28 cellular contexts compared by ENCODE assay signal in the genomic region with DNA sequence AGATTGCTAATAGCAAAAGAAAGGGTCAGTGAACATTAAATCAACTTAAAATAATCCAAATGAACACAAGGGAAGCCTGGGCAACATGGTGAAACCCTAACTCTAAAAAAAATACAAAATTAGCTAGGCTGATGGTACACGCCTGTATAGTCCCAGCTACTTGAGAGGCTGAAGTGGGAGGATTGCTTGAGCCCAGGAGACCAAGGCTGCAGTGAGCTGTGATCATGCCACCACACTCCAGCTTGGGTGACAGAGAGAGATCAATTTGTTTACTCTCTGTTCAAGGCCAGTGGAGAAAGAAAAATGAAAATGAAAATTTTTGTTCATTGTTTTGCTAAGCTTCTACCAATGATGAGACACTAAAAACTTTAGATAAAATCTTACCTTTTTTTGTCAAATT.
"Had no signal": no experiment of that assay in that cellular context is flagged by ENCODE, and none has a peak within 500 bp of the region (broad histone marks: within the 10 kb centered on the region; RNA-seq: fewer than 3 reads in every experiment).

No MANE protein-coding gene starts in this region.

- H3K27ac ChIP-seq: colonic mucosa, coronary artery, dorsolateral prefrontal cortex, epithelial cell of prostate, esophagus squamous epithelium, foreskin keratinocyte, gastrocnemius medialis, gastroesophageal sphincter, heart left ventricle, heart right ventricle, hepatocyte had no signal

- H3K4me2 ChIP-seq: hepatocyte had no signal

- H3K27ac Mint-ChIP-seq: dendritic cell treated with granulocyte-macrophage colony-stimulating factor and Interleukin-4, amounts not matched to agents 40 ng/mL and 50 ng/mL, for 4 days; effector memory CD8-positive, alpha-beta T cell; endodermal cell had no signal

- H3K4me1 Mint-ChIP-seq: endodermal cell had no signal

- H3K4me3 Mint-ChIP-seq: dendritic cell treated with granulocyte-macrophage colony-stimulating factor and Interleukin-4, amounts not matched to agents 40 ng/mL and 50 ng/mL, for 4 days; effector memory CD8-positive, alpha-beta T cell; endodermal cell had no signal

- H3K27me3 ChIP-seq: colonic mucosa, dorsolateral prefrontal cortex, esophagus squamous epithelium, foreskin keratinocyte, gastrocnemius medialis, gastroesophageal sphincter, heart left ventricle, heart right ventricle, hepatocyte had no signal

- H3K4me3 ChIP-seq: colonic mucosa, coronary artery, dorsolateral prefrontal cortex, esophagus squamous epithelium, gastrocnemius medialis, gastroesophageal sphincter, heart left ventricle, heart right ventricle, hepatocyte had no signal

- H3K79me2 ChIP-seq: hepatocyte had no signal

- H3K27me3 Mint-ChIP-seq: dendritic cell treated with granulocyte-macrophage colony-stimulating factor and Interleukin-4, amounts not matched to agents 40 ng/mL and 50 ng/mL, for 4 days; effector memory CD8-positive, alpha-beta T cell had no signal

- H3K36me3 ChIP-seq: colonic mucosa had no signal

- H3K9me3 Mint-ChIP-seq: dendritic cell treated with granulocyte-macrophage colony-stimulating factor and Interleukin-4, amounts not matched to agents 40 ng/mL and 50 ng/mL, for 4 days; effector memory CD8-positive, alpha-beta T cell had no signal

- FAIRE-seq: colon, endometrium, frontal cortex had no signal

- ATAC-seq: effector memory CD8-positive, alpha-beta T cell; esophagus mucosa; foreskin keratinocyte; gastrocnemius medialis; gastroesophageal sphincter; heart left ventricle; heart right ventricle had no signal

- H3K9me3 ChIP-seq: colonic mucosa, esophagus squamous epithelium, gastroesophageal sphincter had no signal

- H3K4me1 ChIP-seq: colonic mucosa, esophagus squamous epithelium, foreskin keratinocyte, gastroesophageal sphincter, heart right ventricle had no signal

- H2AFZ ChIP-seq: hepatocyte had no signal

- DNase-seq: colonic mucosa; cortex of kidney; dermis blood vessel endothelial cell; dorsolateral prefrontal cortex; effector CD4-positive, alpha-beta T cell; effector CD8-positive, alpha-beta T cell; effector memory CD4-positive, alpha-beta T cell; effector memory CD8-positive, alpha-beta T cell; endodermal cell; erythroblast; esophagus squamous epithelium; foreskin fibroblast; foreskin keratinocyte; foreskin melanocyte; gastrocnemius medialis; glutamatergic neuron; head of caudate nucleus; heart left ventricle; heart right ventricle had no signal
